ENCODE assay signal across 11 cellular contexts in genomic region chr10:43220971-43221418, GRCh38. TPM values are rescaled to one million over a fixed set of nuclear protein-coding genes. Genes with fewer than 3 reads are reported as not detected.
DNase-seq lines count a peak whose midpoint lies in the region; ATAC-seq, FAIRE-seq and TF ChIP-seq lines count a peak whose summit lies in the region.
"Had no signal": no experiment of that assay in that cellular context is flagged by ENCODE, and none has a peak within 500 bp of the region (broad histone marks: within the 10 kb centered on the region; RNA-seq: fewer than 3 reads in every experiment).

No MANE protein-coding gene starts in this region.

- H3K9me3 ChIP-seq in GM12878 (replicated peaks; ENCODE audit: control insufficient read depth, insufficient read depth, low read length): no peaks in the 10 kb centered on the region
- H3K9me3 ChIP-seq in mucosa of descending colon: no peaks in the 10 kb centered on the region
- H3K9me3 ChIP-seq: tibial artery had no signal

- FAIRE-seq in GM12878 (lab: Jason Lieb, UNC): no peak

- in situ Hi-C loops in GM12878 (cut with MboI): loop anchor here (25.0 kb wide), 1 partner anchor 141 kb away; the partner anchor contains the start of gene FXYD4

- TF ChIP-seq POLR2A in GM12878 (IDR thresholded peaks at IDR 0.05; ENCODE audit: low read depth, low read length): no peak

- H4K20me1 ChIP-seq in GM12878 (ENCODE audit: control insufficient read depth, insufficient read depth): no peaks in the 10 kb centered on the region

- CTCF ChIA-PET in GM12878 (lab: Yijun Ruan, JAX): interaction anchor here (0.6 to 5.9 kb wide), 6 partner anchors 12 to 690 kb away, joined by 3 to 43 read pairs (median 4); no protein-coding TSS in a partner anchor
- CTCF ChIA-PET in RWPE1 (lab: Yijun Ruan, JAX): no interaction called here

- TF ChIP-seq CTCF in GM12878 (IDR thresholded peaks at IDR 0.05 in 2 of 3, conservative IDR thresholded peaks at IDR 0.05 in 1 of 3; ENCODE audit: control insufficient read depth in 2 of 3, extremely low read depth in 1 of 3, insufficient read depth in 1 of 3, low read depth in 3 of 3, low read length in 3 of 3) (no peak), mucosa of descending colon (IDR thresholded peaks at IDR 0.05) (no peak), RWPE1 (conservative IDR thresholded peaks at IDR 0.05; ENCODE audit: low read depth) (no peak)

- H3K4me1 ChIP-seq in GM12878 (ENCODE audit: control insufficient read depth, insufficient read depth, low read length) (peaks cover 8% of the 10 kb centered on the region), mucosa of descending colon (ENCODE audit: low read depth) (no peaks in the 10 kb centered on the region)

- BruUV-seq in GM12878 (replicated peaks; lab: Mats Ljungman, UMichigan): no TSS peak

- RAD21 ChIA-PET in GM12878 (lab: Charles Lee; ENCODE audit: unreplicated experiment): interaction anchor here (1.2 to 2.6 kb wide), 3 partner anchors 16 to 34 kb away, joined by 3 to 14 read pairs (median 5); no protein-coding TSS in a partner anchor

- DNase-seq in GM12878 (ENCODE audit: low read depth, low spot score) (peak; percentile 46), mucosa of descending colon (peak in 2 of 3 donors; percentile 8 to 19), RWPE1 (ENCODE audit: low spot score) (no peak), iPS-NIHi7 (ENCODE audit: extremely low spot score) (no peak), occipital lobe (lab: John Stamatoyannopoulos, UW) (no peak)
- DNase-seq: central memory CD4-positive, alpha-beta T cell; GOT3 had no signal

- no peaks in the 10 kb centered on the region for H3K36me3 ChIP-seq in GM12878 (ENCODE audit: control insufficient read depth in 2 of 2, insufficient read depth in 2 of 2, low read length in 1 of 2)
- no peaks in the 10 kb centered on the region for H3K36me3 ChIP-seq in mucosa of descending colon (ENCODE audit: low read depth)
- H3K36me3 ChIP-seq: tibial artery had no signal

- no peak overlapping the region for H3K4me3 ChIP-seq in GM12878
- no peak overlapping the region for H3K4me3 ChIP-seq in mucosa of descending colon
- H3K4me3 ChIP-seq: tibial artery had no signal

- POLR2A ChIA-PET in GM12878 (lab: Charles Lee) (interaction anchor here (1.2 kb wide), 1 partner anchor 83 kb away, joined by 5 read pairs; the partner anchor contains the start of gene CSGALNACT2), RWPE1 (lab: Yijun Ruan, JAX; ENCODE audit: low non-redundant PET) (no interaction called here)

- intact Hi-C loops in GM12878 (cut with micrococcal nuclease; ENCODE audit: unreplicated experiment) (no loop called here), mucosa of descending colon (cut with DNase I, micrococcal nuclease) (no loop called here)

- no peak for TF ChIP-seq EP300 in GM12878 (IDR thresholded peaks at IDR 0.05; ENCODE audit: borderline replicate concordance in 1 of 2, control insufficient read depth in 1 of 2, low read depth in 2 of 2, low read length in 2 of 2)

- no peak overlapping the region for H2AFZ ChIP-seq in GM12878 (ENCODE audit: control insufficient read depth, low read depth, low read length)

- SMC1A ChIA-PET in GM12878 (lab: Charles Lee; ENCODE audit: uncharacterized antibody, unreplicated experiment): interaction anchor here (1.1 to 3.3 kb wide), 3 partner anchors 11 to 34 kb away, joined by 4 to 17 read pairs (median 4); no protein-coding TSS in a partner anchor

- no peak overlapping the region for H3K27ac ChIP-seq in GM12878 (ENCODE audit: control insufficient read depth, insufficient read depth)
- no peak overlapping the region for H3K27ac ChIP-seq in RWPE1
- H3K27ac ChIP-seq: KMS-11, tibial artery had no signal

- ATAC-seq in GM18517 (IDR thresholded peaks at IDR 0.05; ENCODE audit: unreplicated experiment): peak; percentile 43
- peak; percentile 46 for ATAC-seq in GM19463 (IDR thresholded peaks at IDR 0.05; ENCODE audit: unreplicated experiment)
- ATAC-seq in GM12878: peak; percentile 71
- ATAC-seq in mucosa of descending colon: no peak

- peak overlapping the region; percentile 48 for H3K4me2 ChIP-seq in GM12878 (ENCODE audit: control insufficient read depth, insufficient read depth)
- H3K4me2 ChIP-seq: KMS-11 had no signal

- no peak overlapping the region for H3K9ac ChIP-seq in GM12878 (ENCODE audit: control insufficient read depth, insufficient read depth, low read length)
- H3K9ac ChIP-seq: KMS-11 had no signal

- TF ChIP-seq RAD21 in GM12878 (IDR thresholded peaks at IDR 0.05; ENCODE audit: insufficient read depth, low read depth, low read length): no peak

- 24% methylated on average over 12 of the region's 12 CpGs for WGBS in GM12878 (ENCODE audit: insufficient coverage, insufficient replicate concordance, low lambda C conversion rate, missing lambda C conversion rate)

- H3K79me2 ChIP-seq in GM12878 (ENCODE audit: control insufficient read depth, insufficient read depth, low read length): no peaks in the 10 kb centered on the region

- H3K27me3 ChIP-seq in GM12878 (replicated peaks in 1 of 2; ENCODE audit: control insufficient read depth in 2 of 2, insufficient read depth in 2 of 2, low read length in 1 of 2): peaks cover 0 to 1% of the 10 kb centered on the region in 2 experiments; a peak in 2 of 4 replicates

TF ChIP-seq in GM12878, 131 proteins besides CTCF, POLR2A, EP300 and RAD21 (continues in another document):
- no peak for TF ChIP-seq SIN3A (IDR thresholded peaks at IDR 0.05; ENCODE audit: low read depth, low read length)
- TF ChIP-seq CBX5 (IDR thresholded peaks at IDR 0.05; ENCODE audit: low read depth): no peak
- no peak for TF ChIP-seq SMARCA5 (IDR thresholded peaks at IDR 0.05)
- peak; percentile 79 for TF ChIP-seq IKZF1 (conservative IDR thresholded peaks at IDR 0.05)
- peak; percentile 32; the same call in 1 of the 2 replicates for TF ChIP-seq IRF4 (IDR thresholded peaks at IDR 0.05; ENCODE audit: low read depth, low read length)
- 0 out of 2 replicates have a peak, but pooled peaks have one; percentile 42 for TF ChIP-seq ATF7 (IDR thresholded peaks at IDR 0.05; ENCODE audit: low read depth)
- TF ChIP-seq NR2F1 (conservative IDR thresholded peaks at IDR 0.05): peak; percentile 61; the same call in 1 of the 2 replicates
- TF ChIP-seq IKZF2 (IDR thresholded peaks at IDR 0.05): peak; percentile 9 to 51; a peak in 1 of 4 replicates
- TF ChIP-seq FOXK2 (IDR thresholded peaks at IDR 0.05): no peak
- no peak for TF ChIP-seq GABPA (IDR thresholded peaks at IDR 0.05; ENCODE audit: low read depth)
- TF ChIP-seq REST (IDR thresholded peaks at IDR 0.05; ENCODE audit: low read depth, low read length): no peak
- 0 out of 2 replicates have a peak, but pooled peaks have one; percentile 11 for TF ChIP-seq NBN (IDR thresholded peaks at IDR 0.05)
- peak; percentile 69; the same call in 1 of the 2 replicates for TF ChIP-seq BCL11A (IDR thresholded peaks at IDR 0.05; ENCODE audit: low read depth, low read length)
- peak in 1 of 2 experiments; percentile 27; a peak in 1 of 4 replicates for TF ChIP-seq BHLHE40 (IDR thresholded peaks at IDR 0.05; ENCODE audit: borderline replicate concordance in 1 of 2, low read depth in 2 of 2, low read length in 1 of 2)
- peak; percentile 93 for TF ChIP-seq MTA2 (IDR thresholded peaks at IDR 0.05; ENCODE audit: low read depth)
- no peak for TF ChIP-seq ZBED1 (IDR thresholded peaks at IDR 0.05; ENCODE audit: borderline replicate concordance)
- TF ChIP-seq TCF12 (IDR thresholded peaks at IDR 0.05; ENCODE audit: low read depth, low read length): peak; percentile 35; the same call in 1 of the 2 replicates

RNA-seq across cellular contexts. Expression of gene RASGEF1A, which starts 45.9 kb away (rescaled TPM):
- not detected in 2 replicates for total RNA-seq in GM12878 (2013; cell fraction: nucleolus; rRNA removed)
- 3.1 and 4.7 TPM in 2 replicates for total RNA-seq in GM12878 (2014; rRNA removed)
- total RNA-seq in GM12878 (2014; rRNA removed; fragmentation: Illumina TruSeq; extraction: Trizol): 1.8 TPM in 2 replicates
- 2.6 and 2.9 TPM in 2 replicates for total RNA-seq in GM12878 (2021)
- 0.73 TPM for polyA plus RNA-seq in GM12878 (2011; ENCODE audit: low read depth)
- polyA plus RNA-seq in GM12878 (2011; rRNA removed): 0.10 TPM in 2 replicates
- polyA plus RNA-seq in GM12878 (2011; cell fraction: cytosol; rRNA removed): 0.17 and 0.30 TPM in 2 replicates
- 0.37 and 0.52 TPM in 2 replicates for polyA plus RNA-seq in GM12878 (2011; cell fraction: nucleus; rRNA removed)
- polyA plus RNA-seq in GM12878 (2012): 1.8 and 2.1 TPM in 2 replicates
- polyA plus RNA-seq in GM12878 (2014; fragmentation: Illumina TruSeq; extraction: Trizol): 1.5 and 1.9 TPM in 2 replicates
- polyA plus RNA-seq in GM12878 (2014; fragmentation: Nextera tagmentation; extraction: Ambion mirVana): under 1 TPM; 0.29 to 0.45 TPM
- polyA plus RNA-seq in GM12878 (2014; rRNA removed): 3.8 and 4.8 TPM in 2 replicates
- under 1 TPM; 0.82 to 0.84 TPM for polyA plus RNA-seq in GM12878 (2016; fragmentation: Nextera tagmentation; extraction: Ambion mirVana)
- 0.21 and 1.3 TPM in 2 replicates for polyA minus RNA-seq in GM12878 (2011; rRNA and poly(A)+ RNA removed)
- not detected in 2 replicates for polyA minus RNA-seq in GM12878 (2011; cell fraction: cytosol; rRNA and poly(A)+ RNA removed)
- not detected in 2 replicates for polyA minus RNA-seq in GM12878 (2011; cell fraction: nucleus; rRNA and poly(A)+ RNA removed)
- 1 to 10 TPM in 1 of 3 donors, under 1 TPM in 2; 0.43 to 1.2 (median 0.58) TPM for total RNA-seq in mucosa of descending colon
- total RNA-seq in occipital lobe: 9.7 TPM

Comparison
In these comparisons a context has a peak if more than half of its experiments do, and no peak if none do; other contexts are left out.
1. DNase-seq: peak in GM12878 (single experiment) and mucosa of descending colon (2 of 3); none in RWPE1 (single experiment), iPS-NIHi7 (single experiment) and occipital lobe (single experiment).